ENCODE assay signal across 18 cellular contexts in the genomic region with DNA sequence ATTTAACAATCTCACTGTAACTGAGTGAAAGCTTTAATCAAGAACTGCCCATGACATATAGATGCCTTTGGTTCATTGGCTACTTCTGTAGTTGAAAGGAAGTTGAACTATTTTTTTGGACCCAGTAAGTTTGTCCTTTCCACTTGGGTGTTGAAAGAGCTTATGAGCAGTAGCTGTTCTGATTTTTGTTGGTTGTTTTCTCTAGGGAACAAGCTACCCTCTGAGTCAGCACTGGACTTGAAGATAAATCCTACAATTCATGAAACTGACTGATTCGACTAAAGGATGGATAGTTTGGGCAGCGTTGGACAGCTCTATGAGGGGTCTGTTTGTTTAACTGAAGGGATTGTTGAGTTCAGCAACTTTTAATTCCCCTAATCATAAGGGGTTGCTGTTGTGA.
DNase-seq lines count a peak whose midpoint lies in the region; ATAC-seq and TF ChIP-seq lines count a peak whose summit lies in the region.
"Had no signal": no experiment of that assay in that cellular context is flagged by ENCODE, and none has a peak within 500 bp of the region (broad histone marks: within the 10 kb centered on the region; RNA-seq: fewer than 3 reads in every experiment).

No MANE protein-coding gene starts in this region.

- DNase-seq in cardiac muscle cell (ENCODE audit: low read depth in 1 of 2, low spot score in 1 of 2) (peak in 1 of 2 donors; percentile 87), right atrium auricular region (ENCODE audit: low spot score) (no peak), brain microvascular endothelial cell (peak; percentile 60), iris pigment epithelial cell (ENCODE audit: low read depth) (peak; percentile 67), lower lobe of right lung (no peak), NCI-H345 treated with DMSO at 0.1 percent for 48 hours (lab: John Stamatoyannopoulos, UW; ENCODE audit: unreplicated experiment) (no peak), adrenal gland (no peak), SW 1271 (lab: John Stamatoyannopoulos, UW) (no peak)
- DNase-seq: activated CD4-positive, CD25-positive, alpha-beta regulatory T cell treated with anti-CD3 and anti-CD28 coated beads, Interleukin-2, amount 50 U/mL, for 72 hours; activated CD8-positive, alpha-beta memory T cell treated with anti-CD3 and anti-CD28 coated beads, Interleukin-2, amount 50 U/mL, for 48 hours; GOT3; KBM-7; NCI-H146; NCI-H748 treated with DMSO at 0.1 percent for 48 hours; stimulated activated naive CD4-positive, alpha-beta T cell treated with Interleukin-2 at 50 U/mL for 16 hours; uterus had no signal

- H3K27ac ChIP-seq in cardiac muscle cell (peak overlapping the region; percentile 26), right atrium auricular region (no peak overlapping the region), brain microvascular endothelial cell (no peak overlapping the region), lower lobe of right lung (no peak overlapping the region), adrenal gland (no peak overlapping the region)
- H3K27ac ChIP-seq: uterus had no signal

- H3K4me1 ChIP-seq in cardiac muscle cell (ENCODE audit: low read depth) (no peaks in the 10 kb centered on the region), right atrium auricular region (no peaks in the 10 kb centered on the region), lower lobe of right lung (no peaks in the 10 kb centered on the region), adrenal gland (replicated peaks in 1 of 2) (no peaks in the 10 kb centered on the region)
- H3K4me1 ChIP-seq: uterus had no signal

- intact Hi-C loops in lower lobe of right lung (cut with DNase I) (no loop called here), adrenal gland (cut with DNase I) (no loop called here)

- ATAC-seq in lower lobe of right lung: no peak
- ATAC-seq: activated naive CD4-positive, alpha-beta T cell treated with anti-CD3 and anti-CD28 coated beads, Interleukin-2, amount 50 U/mL, for 72 hours; left lobe of liver had no signal

- 20 to 54% (median 49%) methylated on average over 2 of the region's 2 CpGs for WGBS in adrenal gland, 4 donors

- in situ Hi-C loops in brain microvascular endothelial cell (cut with HindIII; ENCODE audit: low pct_ligation_motif_present, low sequenced_read_pairs): no loop called here

- H3K36me3 ChIP-seq in cardiac muscle cell (peaks cover 5% of the 10 kb centered on the region), right atrium auricular region (peaks cover 4% of the 10 kb centered on the region), brain microvascular endothelial cell (replicated peaks) (no peaks in the 10 kb centered on the region), lower lobe of right lung (peaks cover 28% of the 10 kb centered on the region), adrenal gland (replicated peaks in 1 of 2) (peaks cover 0 to 4% of the 10 kb centered on the region in 2 donors)
- H3K36me3 ChIP-seq: uterus had no signal

- TF ChIP-seq CTCF in cardiac muscle cell (IDR thresholded peaks at IDR 0.05; ENCODE audit: low read depth, low read length) (no peak), right atrium auricular region (IDR thresholded peaks at IDR 0.05) (no peak), brain microvascular endothelial cell (IDR thresholded peaks at IDR 0.05; ENCODE audit: low read depth, low read length, missing control alignments) (no peak), lower lobe of right lung (IDR thresholded peaks at IDR 0.05) (no peak), adrenal gland (IDR thresholded peaks at IDR 0.05) (no peak)

- no peak overlapping the region for H3K4me3 ChIP-seq in cardiac muscle cell
- H3K4me3 ChIP-seq in right atrium auricular region: no peak overlapping the region
- H3K4me3 ChIP-seq in brain microvascular endothelial cell (ENCODE audit: low read depth, low read length): no peak overlapping the region
- H3K4me3 ChIP-seq in lower lobe of right lung: no peak overlapping the region
- H3K4me3 ChIP-seq in adrenal gland: no peak overlapping the region
- H3K4me3 ChIP-seq: uterus had no signal

- no peak for TF ChIP-seq POLR2A in adrenal gland (IDR thresholded peaks at IDR 0.05)

- H3K9me3 ChIP-seq in cardiac muscle cell (ENCODE audit: low read depth) (no peaks in the 10 kb centered on the region), right atrium auricular region (no peaks in the 10 kb centered on the region), lower lobe of right lung (no peaks in the 10 kb centered on the region), adrenal gland (replicated peaks in 1 of 3) (no peaks in the 10 kb centered on the region)
- H3K9me3 ChIP-seq: uterus had no signal

- H3K27me3 ChIP-seq in cardiac muscle cell (no peaks in the 10 kb centered on the region), right atrium auricular region (no peaks in the 10 kb centered on the region), brain microvascular endothelial cell (replicated peaks) (no peaks in the 10 kb centered on the region), lower lobe of right lung (ENCODE audit: low read depth) (no peaks in the 10 kb centered on the region), adrenal gland (no peaks in the 10 kb centered on the region)
- H3K27me3 ChIP-seq: uterus had no signal

Comparison
In these comparisons a context has a peak if more than half of its experiments do, and no peak if none do; other contexts are left out.
1. DNase-seq: peak in brain microvascular endothelial cell (single experiment) and iris pigment epithelial cell (single experiment); none in right atrium auricular region (single experiment), lower lobe of right lung (single experiment), NCI-H345 treated with DMSO at 0.1 percent for 48 hours (single experiment), adrenal gland (0 of 7) and SW 1271 (0 of 2).